Comparison of ENCODE assay signal across 1 cellular context in the genomic region with DNA sequence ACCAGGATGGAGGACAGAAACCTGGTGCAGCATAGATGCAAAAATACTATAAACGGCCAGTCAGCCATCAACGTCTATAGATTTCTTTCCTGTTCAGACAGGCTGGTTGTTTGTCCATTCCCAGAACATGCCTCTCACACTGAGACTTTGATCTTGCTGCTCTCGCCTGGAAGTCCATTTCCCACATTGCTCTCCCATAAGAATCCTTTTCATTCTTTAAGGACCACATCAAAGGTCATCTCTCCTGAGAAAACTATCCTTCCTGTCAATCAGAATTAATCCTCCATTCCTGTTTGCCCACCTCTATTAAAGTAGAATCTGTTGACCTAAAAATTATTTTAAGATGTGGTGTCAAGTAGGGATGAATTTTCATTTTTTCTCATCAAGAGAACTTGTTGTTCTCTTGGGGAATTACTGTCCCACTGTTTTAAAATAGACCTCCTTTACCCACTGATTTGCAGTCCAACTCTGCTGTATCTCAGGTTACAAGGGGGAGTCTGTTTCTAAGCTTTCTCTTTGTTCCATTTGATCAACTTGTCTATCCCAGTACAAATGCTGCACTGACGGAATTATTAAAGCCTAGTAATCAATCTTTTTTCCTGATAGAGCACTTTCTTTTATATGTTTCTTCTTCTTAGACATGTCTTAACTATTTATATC.
TF ChIP-seq lines count a peak whose summit lies in the region.

No MANE protein-coding gene starts in this region.

TF ChIP-seq in HepG2, 621 proteins besides CTCF, POLR2A, EP300 and RAD21 (continued from another document and continues in another):
- TF ChIP-seq, protein P1, sequence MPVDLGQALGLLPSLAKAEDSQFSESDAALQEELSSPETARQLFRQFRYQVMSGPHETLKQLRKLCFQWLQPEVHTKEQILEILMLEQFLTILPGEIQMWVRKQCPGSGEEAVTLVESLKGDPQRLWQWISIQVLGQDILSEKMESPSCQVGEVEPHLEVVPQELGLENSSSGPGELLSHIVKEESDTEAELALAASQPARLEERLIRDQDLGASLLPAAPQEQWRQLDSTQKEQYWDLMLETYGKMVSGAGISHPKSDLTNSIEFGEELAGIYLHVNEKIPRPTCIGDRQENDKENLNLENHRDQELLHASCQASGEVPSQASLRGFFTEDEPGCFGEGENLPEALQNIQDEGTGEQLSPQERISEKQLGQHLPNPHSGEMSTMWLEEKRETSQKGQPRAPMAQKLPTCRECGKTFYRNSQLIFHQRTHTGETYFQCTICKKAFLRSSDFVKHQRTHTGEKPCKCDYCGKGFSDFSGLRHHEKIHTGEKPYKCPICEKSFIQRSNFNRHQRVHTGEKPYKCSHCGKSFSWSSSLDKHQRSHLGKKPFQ (CRISPR knock-in tag; IDR thresholded peaks at IDR 0.05; ENCODE audit: insufficient replicate concordance), result no peak
- TF ChIP-seq HNF4G (IDR thresholded peaks at IDR 0.05; ENCODE audit: borderline replicate concordance, low read depth, low read length) (peak; percentile 81), HNF4G (CRISPR knock-in tag; IDR thresholded peaks at IDR 0.05; ENCODE audit: borderline replicate concordance, low read depth) (peak; percentile 64; the same call in 1 of the 2 replicates), ZNF510 (CRISPR knock-in tag; IDR thresholded peaks at IDR 0.05; ENCODE audit: low read depth) (no peak), ZNF720 (CRISPR knock-in tag; IDR thresholded peaks at IDR 0.05) (no peak), ZNF367 (CRISPR knock-in tag; IDR thresholded peaks at IDR 0.05; ENCODE audit: borderline replicate concordance) (no peak), ZSCAN9 (CRISPR knock-in tag; IDR thresholded peaks at IDR 0.05; ENCODE audit: borderline replicate concordance) (no peak), GPN1 (CRISPR knock-in tag; IDR thresholded peaks at IDR 0.05; ENCODE audit: borderline replicate concordance) (no peak), ZNF546 (CRISPR knock-in tag; conservative IDR thresholded peaks at IDR 0.05) (no peak), SMAD3 (CRISPR knock-in tag; IDR thresholded peaks at IDR 0.05) (0 out of 2 replicates have a peak, but pooled peaks have one; percentile 32), HHEX (CRISPR knock-in tag; IDR thresholded peaks at IDR 0.05) (peak; percentile 63), CBFB (CRISPR knock-in tag; IDR thresholded peaks at IDR 0.05) (peak; percentile 98), BCL6 (CRISPR knock-in tag; IDR thresholded peaks at IDR 0.05) (peak; percentile 73), ZNF616 (CRISPR knock-in tag; IDR thresholded peaks at IDR 0.05; ENCODE audit: low read depth) (no peak), ZBTB20 (CRISPR knock-in tag; IDR thresholded peaks at IDR 0.05; ENCODE audit: borderline replicate concordance, low read depth) (peak; percentile 64; the same call in 1 of the 2 replicates), FOXP1 (IDR thresholded peaks at IDR 0.05) (no peak), FOXP1 (CRISPR knock-in tag; IDR thresholded peaks at IDR 0.05) (peak; percentile 15; the same call in 1 of the 2 replicates), ZBTB1 (CRISPR knock-in tag; IDR thresholded peaks at IDR 0.05; ENCODE audit: borderline replicate concordance) (no peak), ZNF605 (CRISPR knock-in tag; IDR thresholded peaks at IDR 0.05) (no peak), CREB1 (IDR thresholded peaks at IDR 0.05) (no peak), CREB1 (CRISPR knock-in tag; IDR thresholded peaks at IDR 0.05) (peak; percentile 16; the same call in 1 of the 2 replicates), FOXO1 (CRISPR knock-in tag; IDR thresholded peaks at IDR 0.05) (peak; percentile 68), ONECUT2 (CRISPR knock-in tag; IDR thresholded peaks at IDR 0.05) (0 out of 2 replicates have a peak, but pooled peaks have one; percentile 25)
- TF ChIP-seq, protein P2, sequence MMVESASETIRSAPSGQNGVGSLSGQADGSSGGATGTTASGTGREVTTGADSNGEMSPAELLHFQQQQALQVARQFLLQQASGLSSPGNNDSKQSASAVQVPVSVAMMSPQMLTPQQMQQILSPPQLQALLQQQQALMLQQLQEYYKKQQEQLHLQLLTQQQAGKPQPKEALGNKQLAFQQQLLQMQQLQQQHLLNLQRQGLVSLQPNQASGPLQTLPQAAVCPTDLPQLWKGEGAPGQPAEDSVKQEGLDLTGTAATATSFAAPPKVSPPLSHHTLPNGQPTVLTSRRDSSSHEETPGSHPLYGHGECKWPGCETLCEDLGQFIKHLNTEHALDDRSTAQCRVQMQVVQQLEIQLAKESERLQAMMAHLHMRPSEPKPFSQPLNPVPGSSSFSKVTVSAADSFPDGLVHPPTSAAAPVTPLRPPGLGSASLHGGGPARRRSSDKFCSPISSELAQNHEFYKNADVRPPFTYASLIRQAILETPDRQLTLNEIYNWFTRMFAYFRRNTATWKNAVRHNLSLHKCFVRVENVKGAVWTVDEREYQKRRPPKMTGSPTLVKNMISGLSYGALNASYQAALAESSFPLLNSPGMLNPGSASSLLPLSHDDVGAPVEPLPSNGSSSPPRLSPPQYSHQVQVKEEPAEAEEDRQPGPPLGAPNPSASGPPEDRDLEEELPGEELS (CRISPR knock-in tag; IDR thresholded peaks at IDR 0.05), result peak; percentile 40; the same call in 1 of the 2 replicates
- TF ChIP-seq, protein P3, sequence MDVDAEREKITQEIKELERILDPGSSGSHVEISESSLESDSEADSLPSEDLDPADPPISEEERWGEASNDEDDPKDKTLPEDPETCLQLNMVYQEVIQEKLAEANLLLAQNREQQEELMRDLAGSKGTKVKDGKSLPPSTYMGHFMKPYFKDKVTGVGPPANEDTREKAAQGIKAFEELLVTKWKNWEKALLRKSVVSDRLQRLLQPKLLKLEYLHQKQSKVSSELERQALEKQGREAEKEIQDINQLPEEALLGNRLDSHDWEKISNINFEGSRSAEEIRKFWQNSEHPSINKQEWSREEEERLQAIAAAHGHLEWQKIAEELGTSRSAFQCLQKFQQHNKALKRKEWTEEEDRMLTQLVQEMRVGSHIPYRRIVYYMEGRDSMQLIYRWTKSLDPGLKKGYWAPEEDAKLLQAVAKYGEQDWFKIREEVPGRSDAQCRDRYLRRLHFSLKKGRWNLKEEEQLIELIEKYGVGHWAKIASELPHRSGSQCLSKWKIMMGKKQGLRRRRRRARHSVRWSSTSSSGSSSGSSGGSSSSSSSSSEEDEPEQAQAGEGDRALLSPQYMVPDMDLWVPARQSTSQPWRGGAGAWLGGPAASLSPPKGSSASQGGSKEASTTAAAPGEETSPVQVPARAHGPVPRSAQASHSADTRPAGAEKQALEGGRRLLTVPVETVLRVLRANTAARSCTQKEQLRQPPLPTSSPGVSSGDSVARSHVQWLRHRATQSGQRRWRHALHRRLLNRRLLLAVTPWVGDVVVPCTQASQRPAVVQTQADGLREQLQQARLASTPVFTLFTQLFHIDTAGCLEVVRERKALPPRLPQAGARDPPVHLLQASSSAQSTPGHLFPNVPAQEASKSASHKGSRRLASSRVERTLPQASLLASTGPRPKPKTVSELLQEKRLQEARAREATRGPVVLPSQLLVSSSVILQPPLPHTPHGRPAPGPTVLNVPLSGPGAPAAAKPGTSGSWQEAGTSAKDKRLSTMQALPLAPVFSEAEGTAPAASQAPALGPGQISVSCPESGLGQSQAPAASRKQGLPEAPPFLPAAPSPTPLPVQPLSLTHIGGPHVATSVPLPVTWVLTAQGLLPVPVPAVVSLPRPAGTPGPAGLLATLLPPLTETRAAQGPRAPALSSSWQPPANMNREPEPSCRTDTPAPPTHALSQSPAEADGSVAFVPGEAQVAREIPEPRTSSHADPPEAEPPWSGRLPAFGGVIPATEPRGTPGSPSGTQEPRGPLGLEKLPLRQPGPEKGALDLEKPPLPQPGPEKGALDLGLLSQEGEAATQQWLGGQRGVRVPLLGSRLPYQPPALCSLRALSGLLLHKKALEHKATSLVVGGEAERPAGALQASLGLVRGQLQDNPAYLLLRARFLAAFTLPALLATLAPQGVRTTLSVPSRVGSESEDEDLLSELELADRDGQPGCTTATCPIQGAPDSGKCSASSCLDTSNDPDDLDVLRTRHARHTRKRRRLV (CRISPR knock-in tag; IDR thresholded peaks at IDR 0.05), result no peak
- TF ChIP-seq, protein P4, sequence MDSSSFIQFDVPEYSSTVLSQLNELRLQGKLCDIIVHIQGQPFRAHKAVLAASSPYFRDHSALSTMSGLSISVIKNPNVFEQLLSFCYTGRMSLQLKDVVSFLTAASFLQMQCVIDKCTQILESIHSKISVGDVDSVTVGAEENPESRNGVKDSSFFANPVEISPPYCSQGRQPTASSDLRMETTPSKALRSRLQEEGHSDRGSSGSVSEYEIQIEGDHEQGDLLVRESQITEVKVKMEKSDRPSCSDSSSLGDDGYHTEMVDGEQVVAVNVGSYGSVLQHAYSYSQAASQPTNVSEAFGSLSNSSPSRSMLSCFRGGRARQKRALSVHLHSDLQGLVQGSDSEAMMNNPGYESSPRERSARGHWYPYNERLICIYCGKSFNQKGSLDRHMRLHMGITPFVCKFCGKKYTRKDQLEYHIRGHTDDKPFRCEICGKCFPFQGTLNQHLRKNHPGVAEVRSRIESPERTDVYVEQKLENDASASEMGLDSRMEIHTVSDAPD (CRISPR knock-in tag; IDR thresholded peaks at IDR 0.05), result no peak
- TF ChIP-seq, protein P5, sequence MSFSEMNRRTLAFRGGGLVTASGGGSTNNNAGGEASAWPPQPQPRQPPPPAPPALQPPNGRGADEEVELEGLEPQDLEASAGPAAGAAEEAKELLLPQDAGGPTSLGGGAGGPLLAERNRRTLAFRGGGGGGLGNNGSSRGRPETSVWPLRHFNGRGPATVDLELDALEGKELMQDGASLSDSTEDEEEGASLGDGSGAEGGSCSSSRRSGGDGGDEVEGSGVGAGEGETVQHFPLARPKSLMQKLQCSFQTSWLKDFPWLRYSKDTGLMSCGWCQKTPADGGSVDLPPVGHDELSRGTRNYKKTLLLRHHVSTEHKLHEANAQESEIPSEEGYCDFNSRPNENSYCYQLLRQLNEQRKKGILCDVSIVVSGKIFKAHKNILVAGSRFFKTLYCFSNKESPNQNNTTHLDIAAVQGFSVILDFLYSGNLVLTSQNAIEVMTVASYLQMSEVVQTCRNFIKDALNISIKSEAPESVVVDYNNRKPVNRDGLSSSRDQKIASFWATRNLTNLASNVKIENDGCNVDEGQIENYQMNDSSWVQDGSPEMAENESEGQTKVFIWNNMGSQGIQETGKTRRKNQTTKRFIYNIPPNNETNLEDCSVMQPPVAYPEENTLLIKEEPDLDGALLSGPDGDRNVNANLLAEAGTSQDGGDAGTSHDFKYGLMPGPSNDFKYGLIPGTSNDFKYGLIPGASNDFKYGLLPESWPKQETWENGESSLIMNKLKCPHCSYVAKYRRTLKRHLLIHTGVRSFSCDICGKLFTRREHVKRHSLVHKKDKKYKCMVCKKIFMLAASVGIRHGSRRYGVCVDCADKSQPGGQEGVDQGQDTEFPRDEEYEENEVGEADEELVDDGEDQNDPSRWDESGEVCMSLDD (CRISPR knock-in tag; IDR thresholded peaks at IDR 0.05; ENCODE audit: borderline replicate concordance), result no peak
- TF ChIP-seq, protein P6, sequence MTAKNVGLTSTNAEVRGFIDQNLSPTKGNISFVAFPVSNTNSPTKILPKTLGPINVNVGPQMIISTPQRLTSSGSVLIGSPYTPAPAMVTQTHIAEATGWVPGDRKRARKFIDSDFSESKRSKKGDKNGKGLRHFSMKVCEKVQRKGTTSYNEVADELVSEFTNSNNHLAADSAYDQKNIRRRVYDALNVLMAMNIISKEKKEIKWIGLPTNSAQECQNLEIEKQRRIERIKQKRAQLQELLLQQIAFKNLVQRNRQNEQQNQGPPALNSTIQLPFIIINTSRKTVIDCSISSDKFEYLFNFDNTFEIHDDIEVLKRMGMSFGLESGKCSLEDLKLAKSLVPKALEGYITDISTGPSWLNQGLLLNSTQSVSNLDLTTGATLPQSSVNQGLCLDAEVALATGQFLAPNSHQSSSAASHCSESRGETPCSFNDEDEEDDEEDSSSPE (CRISPR knock-in tag; IDR thresholded peaks at IDR 0.05), result no peak
- TF ChIP-seq, protein P7, sequence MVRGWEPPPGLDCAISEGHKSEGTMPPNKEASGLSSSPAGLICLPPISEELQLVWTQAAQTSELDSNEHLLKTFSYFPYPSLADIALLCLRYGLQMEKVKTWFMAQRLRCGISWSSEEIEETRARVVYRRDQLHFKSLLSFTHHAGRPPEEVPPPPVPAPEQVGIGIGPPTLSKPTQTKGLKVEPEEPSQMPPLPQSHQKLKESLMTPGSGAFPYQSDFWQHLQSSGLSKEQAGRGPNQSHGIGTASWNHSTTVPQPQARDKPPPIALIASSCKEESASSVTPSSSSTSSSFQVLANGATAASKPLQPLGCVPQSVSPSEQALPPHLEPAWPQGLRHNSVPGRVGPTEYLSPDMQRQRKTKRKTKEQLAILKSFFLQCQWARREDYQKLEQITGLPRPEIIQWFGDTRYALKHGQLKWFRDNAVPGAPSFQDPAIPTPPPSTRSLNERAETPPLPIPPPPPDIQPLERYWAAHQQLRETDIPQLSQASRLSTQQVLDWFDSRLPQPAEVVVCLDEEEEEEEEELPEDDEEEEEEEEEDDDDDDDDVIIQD (CRISPR knock-in tag; IDR thresholded peaks at IDR 0.05; ENCODE audit: low read depth), result peak; percentile 85; the same call in 1 of the 2 replicates
- TF ChIP-seq, protein P8, sequence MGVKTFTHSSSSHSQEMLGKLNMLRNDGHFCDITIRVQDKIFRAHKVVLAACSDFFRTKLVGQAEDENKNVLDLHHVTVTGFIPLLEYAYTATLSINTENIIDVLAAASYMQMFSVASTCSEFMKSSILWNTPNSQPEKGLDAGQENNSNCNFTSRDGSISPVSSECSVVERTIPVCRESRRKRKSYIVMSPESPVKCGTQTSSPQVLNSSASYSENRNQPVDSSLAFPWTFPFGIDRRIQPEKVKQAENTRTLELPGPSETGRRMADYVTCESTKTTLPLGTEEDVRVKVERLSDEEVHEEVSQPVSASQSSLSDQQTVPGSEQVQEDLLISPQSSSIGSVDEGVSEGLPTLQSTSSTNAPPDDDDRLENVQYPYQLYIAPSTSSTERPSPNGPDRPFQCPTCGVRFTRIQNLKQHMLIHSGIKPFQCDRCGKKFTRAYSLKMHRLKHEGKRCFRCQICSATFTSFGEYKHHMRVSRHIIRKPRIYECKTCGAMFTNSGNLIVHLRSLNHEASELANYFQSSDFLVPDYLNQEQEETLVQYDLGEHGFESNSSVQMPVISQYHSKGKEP (CRISPR knock-in tag; IDR thresholded peaks at IDR 0.05), result no peak
- TF ChIP-seq, protein P9, sequence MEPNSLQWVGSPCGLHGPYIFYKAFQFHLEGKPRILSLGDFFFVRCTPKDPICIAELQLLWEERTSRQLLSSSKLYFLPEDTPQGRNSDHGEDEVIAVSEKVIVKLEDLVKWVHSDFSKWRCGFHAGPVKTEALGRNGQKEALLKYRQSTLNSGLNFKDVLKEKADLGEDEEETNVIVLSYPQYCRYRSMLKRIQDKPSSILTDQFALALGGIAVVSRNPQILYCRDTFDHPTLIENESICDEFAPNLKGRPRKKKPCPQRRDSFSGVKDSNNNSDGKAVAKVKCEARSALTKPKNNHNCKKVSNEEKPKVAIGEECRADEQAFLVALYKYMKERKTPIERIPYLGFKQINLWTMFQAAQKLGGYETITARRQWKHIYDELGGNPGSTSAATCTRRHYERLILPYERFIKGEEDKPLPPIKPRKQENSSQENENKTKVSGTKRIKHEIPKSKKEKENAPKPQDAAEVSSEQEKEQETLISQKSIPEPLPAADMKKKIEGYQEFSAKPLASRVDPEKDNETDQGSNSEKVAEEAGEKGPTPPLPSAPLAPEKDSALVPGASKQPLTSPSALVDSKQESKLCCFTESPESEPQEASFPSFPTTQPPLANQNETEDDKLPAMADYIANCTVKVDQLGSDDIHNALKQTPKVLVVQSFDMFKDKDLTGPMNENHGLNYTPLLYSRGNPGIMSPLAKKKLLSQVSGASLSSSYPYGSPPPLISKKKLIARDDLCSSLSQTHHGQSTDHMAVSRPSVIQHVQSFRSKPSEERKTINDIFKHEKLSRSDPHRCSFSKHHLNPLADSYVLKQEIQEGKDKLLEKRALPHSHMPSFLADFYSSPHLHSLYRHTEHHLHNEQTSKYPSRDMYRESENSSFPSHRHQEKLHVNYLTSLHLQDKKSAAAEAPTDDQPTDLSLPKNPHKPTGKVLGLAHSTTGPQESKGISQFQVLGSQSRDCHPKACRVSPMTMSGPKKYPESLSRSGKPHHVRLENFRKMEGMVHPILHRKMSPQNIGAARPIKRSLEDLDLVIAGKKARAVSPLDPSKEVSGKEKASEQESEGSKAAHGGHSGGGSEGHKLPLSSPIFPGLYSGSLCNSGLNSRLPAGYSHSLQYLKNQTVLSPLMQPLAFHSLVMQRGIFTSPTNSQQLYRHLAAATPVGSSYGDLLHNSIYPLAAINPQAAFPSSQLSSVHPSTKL (CRISPR knock-in tag; IDR thresholded peaks at IDR 0.05), result peak; percentile 92
